ENCODE assay signal across 8 cellular contexts in genomic region chr6:82247634-82248232, GRCh38. TPM values are rescaled to one million over a fixed set of nuclear protein-coding genes. Genes with fewer than 3 reads are reported as not detected.
DNase-seq lines count a peak whose midpoint lies in the region; ATAC-seq and TF ChIP-seq lines count a peak whose summit lies in the region.

Gene IBTK, minus strand, starts transcription at chr6:82247744. Its CDS starts 7,258 bp downstream, at chr6:82240486.

- peaks cover 0 to 5% of the 10 kb centered on the region in 2 donors for H3K36me3 ChIP-seq in muscle layer of duodenum (ENCODE audit: control insufficient read depth in 1 of 2, insufficient read depth in 2 of 2, low read length in 2 of 2)

- H3K9me3 ChIP-seq in muscle layer of duodenum (ENCODE audit: control insufficient read depth in 1 of 2, low read length in 2 of 2): no peaks in the 10 kb centered on the region

- peak within 1 kb of the TSS; percentile 96 for H3K4me3 Mint-ChIP-seq in activated T-cell treated with anti-CD3 and anti-CD28 coated beads, Interleukin-2, amount 50 U/mL, for 24 hours

- peak within 1 kb of the TSS; percentile 86 to 92 for H3K4me3 ChIP-seq in muscle layer of duodenum (ENCODE audit: low read depth in 1 of 2, low read length in 2 of 2)

- peak; percentile 96 for ATAC-seq in GM21717 (IDR thresholded peaks at IDR 0.05; ENCODE audit: unreplicated experiment)
- peak; percentile 94 for ATAC-seq in esophagus mucosa

- H3K4me1 ChIP-seq in muscle layer of duodenum (ENCODE audit: control insufficient read depth in 1 of 2, insufficient read depth in 2 of 2, low read length in 2 of 2): peaks cover 6 to 20% of the 10 kb centered on the region in 2 donors

- peaks cover 37% of the 10 kb centered on the region for H3K36me3 Mint-ChIP-seq in activated T-cell treated with anti-CD3 and anti-CD28 coated beads, Interleukin-2, amount 50 U/mL, for 24 hours (ENCODE audit: low read depth)

- peak within 1 kb of the TSS; percentile 96 for H3K27ac Mint-ChIP-seq in activated T-cell treated with anti-CD3 and anti-CD28 coated beads, Interleukin-2, amount 50 U/mL, for 24 hours

- no peaks in the 10 kb centered on the region for H3K27me3 Mint-ChIP-seq in activated T-cell treated with anti-CD3 and anti-CD28 coated beads, Interleukin-2, amount 50 U/mL, for 24 hours

- peaks cover 39% of the 10 kb centered on the region for H3K4me1 Mint-ChIP-seq in activated T-cell treated with anti-CD3 and anti-CD28 coated beads, Interleukin-2, amount 50 U/mL, for 24 hours (ENCODE audit: low read depth)

- no peaks in the 10 kb centered on the region for H3K9me3 Mint-ChIP-seq in activated T-cell treated with anti-CD3 and anti-CD28 coated beads, Interleukin-2, amount 50 U/mL, for 24 hours

- in situ Hi-C loops in KBM-7 (cut with MboI; ENCODE audit: low pct_unique_long_range_greater_than_20kb, low sequenced_read_pairs): no loop called here

- H3K27me3 ChIP-seq in muscle layer of duodenum (ENCODE audit: low read depth, low read length): no peaks in the 10 kb centered on the region

- peak; percentile 92 for DNase-seq in DMS153 treated with DMSO at 0.1 percent for 48 hours (lab: John Stamatoyannopoulos, UW; ENCODE audit: unreplicated experiment)
- DNase-seq in KBM-7: peak; percentile 96
- peak; percentile 97 for DNase-seq in activated T-cell treated with anti-CD3 and anti-CD28 coated beads, Interleukin-2, amount 50 U/mL, for 24 hours
- DNase-seq in stimulated activated CD8-positive, alpha-beta memory T cell treated with anti-CD3 and anti-CD28 coated beads, Interleukin-7, amount 100 ng/mL, for 48 hours (ENCODE audit: extremely low read depth in 1 of 2, low read depth in 1 of 2): peak; percentile 76 to 83

- peak within 1 kb of the TSS; percentile 93 for H3K27ac ChIP-seq in muscle layer of duodenum (ENCODE audit: low read length)

TF ChIP-seq in PFSK-1, 5 proteins besides CTCF, POLR2A, EP300 and RAD21:
- TF ChIP-seq POLR2AphosphoS5 (IDR thresholded peaks at IDR 0.05; ENCODE audit: low read depth, low read length) (peak; percentile 89), SIN3A (IDR thresholded peaks at IDR 0.05; ENCODE audit: borderline replicate concordance, insufficient read depth, low read length) (0 out of 2 replicates have a peak, but pooled peaks have one; percentile 8), REST (IDR thresholded peaks at IDR 0.05; ENCODE audit: insufficient read depth in 1 of 2, low read depth in 2 of 2, low read length in 2 of 2) (no peak), TAF1 (IDR thresholded peaks at IDR 0.05; ENCODE audit: borderline replicate concordance, insufficient read depth, low read length) (peak; percentile 71; the same call in 1 of the 2 replicates), FOXP2 (optimal IDR thresholded peaks at IDR 0.05; ENCODE audit: borderline replicate concordance, extremely low read depth, extremely low read length, insufficient read depth) (no peak)

RNA-seq across cellular contexts. Expression of gene IBTK, which starts in this region (rescaled TPM):
- polyA plus RNA-seq in PFSK-1 (2012; ENCODE audit: insufficient read length, low read depth): 14.7 TPM
- 25.2 TPM for total RNA-seq in esophagus mucosa

Comparison
In these comparisons a context has a peak if more than half of its experiments do, and no peak if none do; other contexts are left out.
1. Peak in every context shown above with its lines: DNase-seq, ATAC-seq, H3K4me3 ChIP-seq and H3K27ac ChIP-seq.